In genomic region chr2:233446616-233447305, GRCh38 we compare ENCODE assay signal across 2 cellular contexts.
TF ChIP-seq lines count a peak whose summit lies in the region.

No MANE protein-coding gene starts in this region.

TF ChIP-seq in A549, 52 proteins besides CTCF, POLR2A, EP300 and RAD21:
- TF ChIP-seq POLR2AphosphoS2 (conservative IDR thresholded peaks at IDR 0.05; ENCODE audit: low read length) (0 out of 2 replicates have a peak, but pooled peaks have one; percentile 13), MAFK (IDR thresholded peaks at IDR 0.05; ENCODE audit: partially characterized antibody) (peak; percentile 91), CEBPB (IDR thresholded peaks at IDR 0.05) (no peak)

TF ChIP-seq in IMR-90, 13 proteins besides CTCF, POLR2A, EP300 and RAD21:
- TF ChIP-seq RFX5 (IDR thresholded peaks at IDR 0.05; ENCODE audit: low read depth, low read length) (no peak), MAFK (IDR thresholded peaks at IDR 0.05; ENCODE audit: low read depth, low read length) (peak; percentile 72), MAZ (IDR thresholded peaks at IDR 0.05; ENCODE audit: borderline replicate concordance, low read depth, low read length) (no peak)
TF ChIP-seq in IMR-90: peak in this region for 1.
